In genomic region chr17:7476474-7476873, GRCh38 we compare ENCODE assay signal across 8 cellular contexts. TPM values are rescaled to one million over a fixed set of nuclear protein-coding genes. Genes with fewer than 3 reads are reported as not detected.
DNase-seq lines count a peak whose midpoint lies in the region; ATAC-seq, FAIRE-seq and TF ChIP-seq lines count a peak whose summit lies in the region.

No MANE protein-coding gene starts in this region.

- H3K27me3 ChIP-seq in K562 (ENCODE audit: control insufficient read depth in 2 of 2, insufficient read depth in 2 of 2, low read length in 2 of 2) (no peaks in the 10 kb centered on the region), lower lobe of right lung (ENCODE audit: low read depth) (no peaks in the 10 kb centered on the region)

- H3K4me3 ChIP-seq in HEK293 (ENCODE audit: low read depth, low read length) (no peak overlapping the region), K562 (no peak overlapping the region), lower lobe of right lung (no peak overlapping the region)

- CTCF ChIA-PET in HEK293 (lab: Yijun Ruan, JAX) = interaction anchor here (0.5 to 2.8 kb wide), 6 partner anchors 31 to 158 kb away, joined by 3 to 12 read pairs (median 6); no protein-coding TSS in a partner anchor
- CTCF ChIA-PET in K562 (lab: Yijun Ruan, JAX; ENCODE audit: low intra/inter-chr PET ratio) = no interaction called here

- H3K9me3 ChIP-seq in HEK293 (ENCODE audit: control insufficient read depth, insufficient read depth, low read depth, low read length) = no peaks in the 10 kb centered on the region
- H3K9me3 ChIP-seq in K562 (replicated peaks; ENCODE audit: control insufficient read depth, insufficient read depth, low read depth, low read length) = no peaks in the 10 kb centered on the region
- no peaks in the 10 kb centered on the region for H3K9me3 ChIP-seq in lower lobe of right lung

- no TSS peak for BruUV-seq in K562 (replicated peaks; lab: Mats Ljungman, UMichigan)

- TF ChIP-seq RAD21 in K562 (CRISPR knock-in tag; conservative IDR thresholded peaks at IDR 0.05 in 1 of 2, IDR thresholded peaks at IDR 0.05 in 1 of 2) = no peak

- no peak for TF ChIP-seq POLR2A in K562 (conservative IDR thresholded peaks at IDR 0.05)

- FAIRE-seq in K562 (lab: Jason Lieb, UNC) = no peak

- H4K20me1 ChIP-seq in K562 (replicated peaks; ENCODE audit: control insufficient read depth, insufficient read depth, low read length) = 0 out of 2 replicates have a peak, but pooled peaks cover 13% of the 10 kb centered on the region

- H3K27ac ChIP-seq in 22Rv1 (peak overlapping the region; percentile 25; the same call in 1 of the 2 replicates), HEK293 (ENCODE audit: extremely low read depth, low read depth, low read length) (peak overlapping the region; percentile 25; the same call in 1 of the 2 replicates), K562 (ENCODE audit: extremely low read depth, low read depth, low read length) (peak overlapping the region; percentile 92), lower lobe of right lung (peak overlapping the region; percentile 100)

- peaks cover 81% of the 10 kb centered on the region for H3K79me2 ChIP-seq in K562 (ENCODE audit: control insufficient read depth, insufficient read depth, low read length)

- H3K36me3 ChIP-seq in HEK293 (ENCODE audit: control insufficient read depth in 2 of 2, insufficient read depth in 1 of 2, low read length in 2 of 2) (no peaks in the 10 kb centered on the region; a peak in 1 of 3 replicates), K562 (ENCODE audit: control insufficient read depth, insufficient read depth, low read length) (no peaks in the 10 kb centered on the region; the same call in 1 of the 3 replicates), lower lobe of right lung (no peaks in the 10 kb centered on the region)

- no peaks in the 10 kb centered on the region for H3K9me1 ChIP-seq in K562 (ENCODE audit: control insufficient read depth, insufficient read depth, low read length)

- 7% methylated on average over 3 of the region's 3 CpGs for WGBS in K562 (ENCODE audit: insufficient coverage, low coverage, missing lambda C conversion rate)

- TF ChIP-seq CTCF in 22Rv1 (IDR thresholded peaks at IDR 0.05) (no peak), HEK293 (tag by site-specific recombination; IDR thresholded peaks at IDR 0.05) (no peak), K562 (IDR thresholded peaks at IDR 0.05 in 2 of 3, conservative IDR thresholded peaks at IDR 0.05 in 1 of 3; ENCODE audit: insufficient read depth in 2 of 3, low read depth in 1 of 3, low read length in 3 of 3) (no peak), lower lobe of right lung (IDR thresholded peaks at IDR 0.05) (no peak)

- H3K9ac ChIP-seq in K562 (ENCODE audit: insufficient read depth in 1 of 2, low read depth in 2 of 2, low read length in 2 of 2) = peak overlapping the region in 1 of 2 experiments; percentile 9; a peak in 2 of 4 replicates

- peak overlapping the region; percentile 93 for H3K4me2 ChIP-seq in K562 (ENCODE audit: insufficient read depth, low read length)

- H3K4me1 ChIP-seq in HEK293 (ENCODE audit: control insufficient read depth, insufficient read depth, low read length) (peaks cover 18% of the 10 kb centered on the region), K562 (replicated peaks in 1 of 2; ENCODE audit: control insufficient read depth in 2 of 2, insufficient read depth in 2 of 2, low read length in 2 of 2) (peaks cover 37 to 53% of the 10 kb centered on the region in 2 experiments), lower lobe of right lung (peaks cover 59% of the 10 kb centered on the region)

- DNase-seq in K562 (ENCODE audit: extremely low read depth in 1 of 4, low spot score in 3 of 4) (peak in 2 of 4 experiments; percentile 20 to 45), lower lobe of right lung (no peak), NCI-H146 (lab: John Stamatoyannopoulos, UW) (no peak)
- DNase-seq in stimulated activated naive CD4-positive, alpha-beta T cell treated with Interleukin-2 at 50 U/mL for 16 hours (lab: John Stamatoyannopoulos, UW) = no peak

- TF ChIP-seq EP300 in K562 (IDR thresholded peaks at IDR 0.05; ENCODE audit: low read length) = no peak

- no peak overlapping the region for H2AFZ ChIP-seq in K562 (ENCODE audit: low read depth, low read length)

- in situ Hi-C loops in K562 (cut with MboI) = no loop called here

- intact Hi-C loops in K562 (cut with micrococcal nuclease) = no loop called here
- intact Hi-C loops in lower lobe of right lung (cut with DNase I) = no loop called here

- peak; percentile 6 for ATAC-seq in K562
- ATAC-seq in lower lobe of right lung = no peak
- no peak for ATAC-seq in HG02759 (IDR thresholded peaks at IDR 0.05; ENCODE audit: unreplicated experiment)
- ATAC-seq in HG02763 (IDR thresholded peaks at IDR 0.05; ENCODE audit: unreplicated experiment) = no peak

- POLR2A ChIA-PET in HEK293 (lab: Yijun Ruan, JAX) = interaction anchor here (0.6 to 2.4 kb wide), 6 partner anchors 9 to 147 kb away, joined by 3 to 19 read pairs (median 6); partner anchors contain the start of genes NEURL4, POLR2A and TMEM256
- POLR2A ChIA-PET in K562 (lab: Yijun Ruan, JAX) = interaction anchor here (0.5 to 2.6 kb wide), 10 partner anchors 9 to 255 kb away, joined by 3 to 13 read pairs (median 4); partner anchors contain the start of genes POLR2A and SPEM2

RNA-seq across cellular contexts. Expression of gene ZBTB4, which starts 3.0 kb away (rescaled TPM):
- total RNA-seq in K562 (2011; cell fraction: chromatin; rRNA removed; ENCODE audit: low replicate concordance) = 8.1 and 15.0 TPM in 2 replicates
- total RNA-seq in K562 (2011; cell fraction: nucleolus; rRNA removed) = 9.2 and 9.7 TPM in 2 replicates
- 10.6 and 12.8 TPM in 2 replicates for total RNA-seq in K562 (2011; cell fraction: nucleoplasm; rRNA removed)
- total RNA-seq in K562 (2014; rRNA removed) (3.3 and 5.0 TPM in 2 replicates), K562 (2014; rRNA removed; fragmentation: Illumina TruSeq; extraction: Trizol) (2.5 and 2.7 TPM in 2 replicates), K562 (2015; rRNA removed; fragmentation: Illumina TruSeq; extraction: Trizol) (4.0 and 4.2 TPM in 2 replicates), K562 (2021) (6.7 and 6.9 TPM in 2 replicates), lower lobe of right lung (79.0 TPM)
- polyA plus RNA-seq in K562 (2011; rRNA removed) (2.5 and 2.7 TPM in 2 replicates), K562 (2014; fragmentation: Illumina TruSeq; extraction: Trizol) (4.5 and 4.9 TPM in 2 replicates), K562 (2014; fragmentation: Nextera tagmentation; extraction: Ambion mirVana) (1 to 10 TPM in 1 of 2 experiments, under 1 TPM in 1; 0.92 to 1.1 TPM), K562 (2014; rRNA removed) (4.0 and 4.7 TPM in 2 replicates)
- 2.8 TPM in 2 replicates for polyA plus RNA-seq in K562 (2011; cell fraction: cytosol; rRNA removed)
- 9.9 and 13.7 TPM in 2 replicates for polyA plus RNA-seq in K562 (2011; cell fraction: nucleus; rRNA removed)
- 3.8 and 4.1 TPM in 2 replicates for polyA plus RNA-seq in K562 (2012)
- 3.3 and 3.5 TPM in 2 replicates for polyA minus RNA-seq in K562 (2011; rRNA and poly(A)+ RNA removed)
- polyA minus RNA-seq in K562 (2011; cell fraction: cytosol; rRNA and poly(A)+ RNA removed) = 2.0 and 2.7 TPM in 2 replicates
- polyA minus RNA-seq in K562 (2011; cell fraction: nucleus; rRNA and poly(A)+ RNA removed) = 4.6 and 6.0 TPM in 2 replicates

RNA-seq across cellular contexts. Expression of gene SLC35G6, which starts 4.8 kb away (rescaled TPM):
- total RNA-seq in K562 (2011; cell fraction: chromatin; rRNA removed; ENCODE audit: low replicate concordance) = not detected in 2 replicates
- not detected in 2 replicates for total RNA-seq in K562 (2011; cell fraction: nucleolus; rRNA removed)
- total RNA-seq in K562 (2011; cell fraction: nucleoplasm; rRNA removed) = not detected in 2 replicates
- total RNA-seq in K562 (2014; rRNA removed) (not detected in 2 replicates), K562 (2014; rRNA removed; fragmentation: Illumina TruSeq; extraction: Trizol) (not detected in 2 replicates), K562 (2015; rRNA removed; fragmentation: Illumina TruSeq; extraction: Trizol) (not detected in 2 replicates), K562 (2021) (not detected in 2 replicates), lower lobe of right lung (not detected)
- polyA plus RNA-seq in K562 (2011; rRNA removed) (not detected in 2 replicates), K562 (2014; fragmentation: Illumina TruSeq; extraction: Trizol) (not detected in 2 replicates), K562 (2014; fragmentation: Nextera tagmentation; extraction: Ambion mirVana) (not detected), K562 (2014; rRNA removed) (not detected in 2 replicates)
- not detected in 2 replicates for polyA plus RNA-seq in K562 (2011; cell fraction: cytosol; rRNA removed)
- not detected in 2 replicates for polyA plus RNA-seq in K562 (2011; cell fraction: nucleus; rRNA removed)
- 0.14 TPM in 1 of 2 replicates, not detected in the other for polyA plus RNA-seq in K562 (2012)
- not detected in 2 replicates for polyA minus RNA-seq in K562 (2011; rRNA and poly(A)+ RNA removed)
- polyA minus RNA-seq in K562 (2011; cell fraction: cytosol; rRNA and poly(A)+ RNA removed) = not detected in 2 replicates
- polyA minus RNA-seq in K562 (2011; cell fraction: nucleus; rRNA and poly(A)+ RNA removed) = not detected in 2 replicates

RNA-seq across cellular contexts. Expression of gene POLR2A, which starts 7.7 kb away (rescaled TPM):
- 324 and 608 TPM in 2 replicates for total RNA-seq in K562 (2011; cell fraction: chromatin; rRNA removed; ENCODE audit: low replicate concordance)
- 252 and 283 TPM in 2 replicates for total RNA-seq in K562 (2011; cell fraction: nucleolus; rRNA removed)
- 236 and 241 TPM in 2 replicates for total RNA-seq in K562 (2011; cell fraction: nucleoplasm; rRNA removed)
- 31.7 and 32.1 TPM in 2 replicates for total RNA-seq in K562 (2014; rRNA removed)
- total RNA-seq in K562 (2014; rRNA removed; fragmentation: Illumina TruSeq; extraction: Trizol) = 9.0 and 12.4 TPM in 2 replicates
- total RNA-seq in K562 (2015; rRNA removed; fragmentation: Illumina TruSeq; extraction: Trizol) = 9.6 and 15.4 TPM in 2 replicates
- total RNA-seq in K562 (2021) = 97.6 and 109 TPM in 2 replicates
- 8.7 and 13.6 TPM in 2 replicates for polyA plus RNA-seq in K562 (2011; rRNA removed)
- 10.8 and 13.4 TPM in 2 replicates for polyA plus RNA-seq in K562 (2011; cell fraction: cytosol; rRNA removed)
- 56.5 and 68.4 TPM in 2 replicates for polyA plus RNA-seq in K562 (2011; cell fraction: nucleus; rRNA removed)
- 46.0 and 58.3 TPM in 2 replicates for polyA plus RNA-seq in K562 (2012)
- 52.5 and 55.6 TPM in 2 replicates for polyA plus RNA-seq in K562 (2014; fragmentation: Illumina TruSeq; extraction: Trizol)
- 1 to 10 TPM; 1.3 to 1.5 TPM for polyA plus RNA-seq in K562 (2014; fragmentation: Nextera tagmentation; extraction: Ambion mirVana)
- polyA plus RNA-seq in K562 (2014; rRNA removed) = 20.9 and 23.9 TPM in 2 replicates
- 63.4 and 72.9 TPM in 2 replicates for polyA minus RNA-seq in K562 (2011; rRNA and poly(A)+ RNA removed)
- 117 and 140 TPM in 2 replicates for polyA minus RNA-seq in K562 (2011; cell fraction: cytosol; rRNA and poly(A)+ RNA removed)
- polyA minus RNA-seq in K562 (2011; cell fraction: nucleus; rRNA and poly(A)+ RNA removed) = 66.5 and 98.3 TPM in 2 replicates
- total RNA-seq in lower lobe of right lung = 101 TPM

RNA-seq across cellular contexts. Expression of gene CHRNB1, which starts 31.6 kb away (rescaled TPM):
- 8.4 and 14.2 TPM in 2 replicates for total RNA-seq in K562 (2011; cell fraction: chromatin; rRNA removed; ENCODE audit: low replicate concordance)
- total RNA-seq in K562 (2011; cell fraction: nucleolus; rRNA removed) = 9.3 and 9.7 TPM in 2 replicates
- total RNA-seq in K562 (2011; cell fraction: nucleoplasm; rRNA removed) = 10.6 and 13.7 TPM in 2 replicates
- total RNA-seq in K562 (2014; rRNA removed) = 4.7 and 5.0 TPM in 2 replicates
- 4.8 and 5.1 TPM in 2 replicates for total RNA-seq in K562 (2014; rRNA removed; fragmentation: Illumina TruSeq; extraction: Trizol)
- 6.3 and 6.6 TPM in 2 replicates for total RNA-seq in K562 (2015; rRNA removed; fragmentation: Illumina TruSeq; extraction: Trizol)
- 4.5 and 4.9 TPM in 2 replicates for total RNA-seq in K562 (2021)
- 7.5 and 7.6 TPM in 2 replicates for polyA plus RNA-seq in K562 (2011; rRNA removed)
- 12.9 and 14.1 TPM in 2 replicates for polyA plus RNA-seq in K562 (2011; cell fraction: cytosol; rRNA removed)
- polyA plus RNA-seq in K562 (2011; cell fraction: nucleus; rRNA removed) = 5.5 and 7.4 TPM in 2 replicates
- 10.8 and 11.7 TPM in 2 replicates for polyA plus RNA-seq in K562 (2012)
- polyA plus RNA-seq in K562 (2014; fragmentation: Illumina TruSeq; extraction: Trizol) = 11.5 and 12.3 TPM in 2 replicates
- polyA plus RNA-seq in K562 (2014; fragmentation: Nextera tagmentation; extraction: Ambion mirVana) = 10 to 100 TPM in 1 of 2 experiments, 1 to 10 TPM in 1; 8.2 to 11.3 TPM
- 6.8 and 7.9 TPM in 2 replicates for polyA plus RNA-seq in K562 (2014; rRNA removed)
- 3.7 and 4.7 TPM in 2 replicates for polyA minus RNA-seq in K562 (2011; rRNA and poly(A)+ RNA removed)
- 2.6 and 2.8 TPM in 2 replicates for polyA minus RNA-seq in K562 (2011; cell fraction: cytosol; rRNA and poly(A)+ RNA removed)
- 2.2 and 3.1 TPM in 2 replicates for polyA minus RNA-seq in K562 (2011; cell fraction: nucleus; rRNA and poly(A)+ RNA removed)
- total RNA-seq in lower lobe of right lung = 8.4 TPM

RNA-seq across cellular contexts. Expression of gene FGF11, which starts 37.2 kb away (rescaled TPM):
- total RNA-seq in K562 (2011; cell fraction: chromatin; rRNA removed; ENCODE audit: low replicate concordance) = 5.6 and 12.1 TPM in 2 replicates
- 6.7 and 7.5 TPM in 2 replicates for total RNA-seq in K562 (2011; cell fraction: nucleolus; rRNA removed)
- 7.7 and 14.8 TPM in 2 replicates for total RNA-seq in K562 (2011; cell fraction: nucleoplasm; rRNA removed)
- total RNA-seq in K562 (2014; rRNA removed) = 3.0 and 3.5 TPM in 2 replicates
- 2.7 and 3.2 TPM in 2 replicates for total RNA-seq in K562 (2014; rRNA removed; fragmentation: Illumina TruSeq; extraction: Trizol)
- total RNA-seq in K562 (2015; rRNA removed; fragmentation: Illumina TruSeq; extraction: Trizol) = 2.2 and 3.3 TPM in 2 replicates
- total RNA-seq in K562 (2021) = 4.4 and 5.8 TPM in 2 replicates
- polyA plus RNA-seq in K562 (2011; rRNA removed) = 4.7 and 10.4 TPM in 2 replicates
- polyA plus RNA-seq in K562 (2011; cell fraction: cytosol; rRNA removed) = 5.5 and 8.1 TPM in 2 replicates
- 23.3 and 26.0 TPM in 2 replicates for polyA plus RNA-seq in K562 (2011; cell fraction: nucleus; rRNA removed)
- 6.5 and 7.3 TPM in 2 replicates for polyA plus RNA-seq in K562 (2012)
- polyA plus RNA-seq in K562 (2014; fragmentation: Illumina TruSeq; extraction: Trizol) = 6.1 and 7.5 TPM in 2 replicates
- polyA plus RNA-seq in K562 (2014; fragmentation: Nextera tagmentation; extraction: Ambion mirVana) = 1 to 10 TPM; 1.2 to 1.4 TPM
- 3.2 and 3.4 TPM in 2 replicates for polyA plus RNA-seq in K562 (2014; rRNA removed)
- 2.2 and 3.4 TPM in 2 replicates for polyA minus RNA-seq in K562 (2011; rRNA and poly(A)+ RNA removed)
- polyA minus RNA-seq in K562 (2011; cell fraction: cytosol; rRNA and poly(A)+ RNA removed) = 1.9 and 3.9 TPM in 2 replicates
- 2.7 and 5.2 TPM in 2 replicates for polyA minus RNA-seq in K562 (2011; cell fraction: nucleus; rRNA and poly(A)+ RNA removed)
- 1.2 TPM for total RNA-seq in lower lobe of right lung

Comparison
In these comparisons a context has a peak if more than half of its experiments do, and no peak if none do; other contexts are left out.
1. H3K27ac ChIP-seq: peak in every context shown above with its lines; median percentile 100 in lower lobe of right lung; 92 in K562; 25 in 22Rv1; 25 in HEK293.